20 cellular contexts compared by ENCODE assay signal in genomic region chr18:22253676-22254075, GRCh38.
A peak's percentile ranks its signal among the peaks of the same experiment; 100 is the strongest.
DNase-seq lines count a peak whose midpoint lies in the region; ATAC-seq and TF ChIP-seq lines count a peak whose summit lies in the region.
"Had no signal": no experiment of that assay in that cellular context is flagged by ENCODE, and none has a peak within 500 bp of the region (broad histone marks: within the 10 kb centered on the region; RNA-seq: fewer than 3 reads in every experiment).

No MANE protein-coding gene starts in this region.

- CTCF ChIA-PET in IMR-90 (lab: Yijun Ruan, JAX): no interaction called here

- no peaks in the 10 kb centered on the region for H4K20me1 ChIP-seq in IMR-90 (ENCODE audit: insufficient read depth, low read length)

- no peak overlapping the region for H3K27ac ChIP-seq in IMR-90 (ENCODE audit: insufficient read depth, low read length)
- H3K27ac ChIP-seq: body of pancreas, vagina had no signal

- TF ChIP-seq CTCF in IMR-90 (conservative IDR thresholded peaks at IDR 0.05; ENCODE audit: low read depth, low read length): no peak

- no peak overlapping the region for H3K14ac ChIP-seq in IMR-90 (replicated peaks; ENCODE audit: low read depth, low read length)

- in situ Hi-C loops in IMR-90 (cut with MboI; ENCODE audit: low sequenced_read_pairs): no loop called here

- H3K4me1 ChIP-seq in IMR-90 (ENCODE audit: control insufficient read depth, insufficient read depth, low read length): no peaks in the 10 kb centered on the region
- H3K4me1 ChIP-seq: body of pancreas, sigmoid colon, vagina had no signal

- H4K8ac ChIP-seq in IMR-90 (ENCODE audit: low read depth in 2 of 2, low read length in 2 of 2): no peak overlapping the region

- 7% methylated on average over 3 of the region's 9 CpGs; no CpG with 5 or more reads in 1 of the 2 experiments for WGBS in IMR-90 (ENCODE audit: extremely low coverage in 2 of 2, insufficient read length in 1 of 2), 2 experiments

- no peak overlapping the region for H3K9ac ChIP-seq in IMR-90 (ENCODE audit: low read depth, low read length)

- H3K9me3 ChIP-seq in IMR-90 (ENCODE audit: control insufficient read depth, insufficient read depth, low read length): no peaks in the 10 kb centered on the region
- H3K9me3 ChIP-seq: body of pancreas, sigmoid colon, stomach, vagina had no signal

- no peak for TF ChIP-seq POLR2A in IMR-90 (IDR thresholded peaks at IDR 0.05; ENCODE audit: low read depth, low read length)

- H4K91ac ChIP-seq in IMR-90 (ENCODE audit: insufficient read depth, low read depth, low read length): no peak overlapping the region

- BruUV-seq in IMR-90 (replicated peaks; lab: Mats Ljungman, UMichigan): no TSS peak

- no peak overlapping the region for H2BK20ac ChIP-seq in IMR-90 (ENCODE audit: low read depth, low read length)

- H2BK120ac ChIP-seq in IMR-90 (ENCODE audit: low read depth, low read length): no peak overlapping the region

- no peak for ATAC-seq in IMR-90 (ENCODE audit: low read depth)
- ATAC-seq in left lobe of liver: peak; percentile 71
- ATAC-seq in HG02973 (IDR thresholded peaks at IDR 0.05; ENCODE audit: unreplicated experiment): no peak
- ATAC-seq in SK-N-SH treated with all-trans-retinoic acid at 6 μM for 48 hours: no peak
- ATAC-seq: activated T-cell treated with anti-CD3 and anti-CD28 coated beads, Interleukin-2, amount 50 U/mL, for 72 hours; body of pancreas had no signal

- no peak overlapping the region for H2BK15ac ChIP-seq in IMR-90 (ENCODE audit: low read depth, low read length)

- H3K56ac ChIP-seq in IMR-90 (ENCODE audit: extremely low read depth, insufficient read depth, low read length): no peak overlapping the region

- H2AK9ac ChIP-seq in IMR-90 (replicated peaks; ENCODE audit: low read depth, low read length, poor library complexity): peak overlapping the region; percentile 57

- no peak overlapping the region for H3K23ac ChIP-seq in IMR-90 (ENCODE audit: low read depth, low read length)

- H3K27me3 ChIP-seq in IMR-90 (ENCODE audit: control insufficient read depth, insufficient read depth, low read length): peaks cover 22% of the 10 kb centered on the region
- H3K27me3 ChIP-seq: body of pancreas, sigmoid colon, stomach, vagina had no signal

- no peaks in the 10 kb centered on the region for H3K79me1 ChIP-seq in IMR-90 (ENCODE audit: low read depth in 1 of 2, low read length in 2 of 2)

- 0 out of 2 replicates have a peak, but pooled peaks cover 2% of the 10 kb centered on the region for H3K9me1 ChIP-seq in IMR-90 (ENCODE audit: insufficient read depth, low read length)

- H3K4me3 ChIP-seq in IMR-90 (ENCODE audit: insufficient read depth, low read depth, low read length): no peak overlapping the region
- H3K4me3 ChIP-seq: body of pancreas, sigmoid colon, stomach, vagina had no signal

- peak overlapping the region; percentile 23 for H2AFZ ChIP-seq in IMR-90 (replicated peaks; ENCODE audit: low read length, poor library complexity)

- no peak overlapping the region for H2BK5ac ChIP-seq in IMR-90 (ENCODE audit: low read depth, low read length, poor library complexity, severe bottlenecking)

- no peak overlapping the region for H2AK5ac ChIP-seq in IMR-90 (ENCODE audit: low read depth, low read length)

- no peaks in the 10 kb centered on the region for H3K36me3 ChIP-seq in IMR-90 (ENCODE audit: control insufficient read depth, insufficient read depth, low read length)
- H3K36me3 ChIP-seq: sigmoid colon, stomach, vagina had no signal

- H3K4ac ChIP-seq in IMR-90 (ENCODE audit: low read depth, low read length): no peak overlapping the region

- H3K18ac ChIP-seq in IMR-90 (ENCODE audit: low read depth, low read length): no peak overlapping the region

- DNase-seq in IMR-90 (no peak), dermis blood vessel endothelial cell (peak; percentile 66), left lobe of liver (ENCODE audit: low spot score) (no peak), pulmonary artery endothelial cell (ENCODE audit: low read depth, low spot score) (peak; percentile 8)
- DNase-seq in stimulated activated CD4-positive, alpha-beta T cell treated with anti-CD3 and anti-CD28 coated beads, Interleukin-2, amount 100 ng/mL, for 48 hours: no peak
- DNase-seq: activated T-cell treated with anti-CD3 and anti-CD28 coated beads, Interleukin-2, amount 50 U/mL, for 72 hours; AML-193; body of pancreas; COR-L47; HFFc6; midbrain; NCI-H1417; NCI-H526 treated with DMSO at 0.1 percent for 48 hours; SHP77 treated with DMSO at 0.1 percent for 48 hours; sigmoid colon; stimulated activated CD4-positive, alpha-beta T cell treated with anti-CD3 and anti-CD28 coated beads, Interleukin-1b, Interleukin-23, amount 100 ng/mL, for 48 hours had no signal

- POLR2A ChIA-PET in IMR-90 (lab: Charles Lee; ENCODE audit: unreplicated experiment): no interaction called here

- no peak for TF ChIP-seq RAD21 in IMR-90 (IDR thresholded peaks at IDR 0.05; ENCODE audit: low read length)

- H4K5ac ChIP-seq in IMR-90 (ENCODE audit: low read depth, low read length): no peak overlapping the region

- intact Hi-C loops in IMR-90 (cut with micrococcal nuclease): no loop called here

- dilution Hi-C loops in IMR-90 (cut with HindIII; ENCODE audit: low sequenced_read_pairs, unreplicated experiment): no loop called here

- no peak overlapping the region for H3K4me2 ChIP-seq in IMR-90 (ENCODE audit: low read depth, low read length)

TF ChIP-seq in IMR-90, 13 proteins besides CTCF, POLR2A, EP300 and RAD21 (continues in another document):
- TF ChIP-seq RFX5 (IDR thresholded peaks at IDR 0.05; ENCODE audit: low read depth, low read length) (no peak), MXI1 (IDR thresholded peaks at IDR 0.05; ENCODE audit: borderline replicate concordance, low read depth, low read length) (no peak), FOS (IDR thresholded peaks at IDR 0.05; ENCODE audit: low read depth, low read length) (no peak), SMC3 (IDR thresholded peaks at IDR 0.05; ENCODE audit: low read depth, low read length) (no peak), NFE2L2 (IDR thresholded peaks at IDR 0.05; ENCODE audit: low read depth, low read length) (no peak), CEBPB (IDR thresholded peaks at IDR 0.05; ENCODE audit: low read depth, low read length) (no peak), CHD1 (IDR thresholded peaks at IDR 0.05; ENCODE audit: low read depth, low read length) (no peak), BHLHE40 (IDR thresholded peaks at IDR 0.05; ENCODE audit: low read depth, low read length) (no peak), MAZ (IDR thresholded peaks at IDR 0.05; ENCODE audit: borderline replicate concordance, low read depth, low read length) (no peak), MAFK (IDR thresholded peaks at IDR 0.05; ENCODE audit: low read depth, low read length) (no peak), RCOR1 (IDR thresholded peaks at IDR 0.05; ENCODE audit: insufficient replicate concordance, low read length) (no peak), ELK1 (IDR thresholded peaks at IDR 0.05; ENCODE audit: borderline replicate concordance, low read depth, low read length) (no peak)

TF ChIP-seq in SK-N-SH treated with all-trans-retinoic acid at 6 μM for 48 hours, 23 proteins besides CTCF, POLR2A, EP300 and RAD21 (continues in another document):
- TF ChIP-seq PPARA (CRISPR knock-in tag; IDR thresholded peaks at IDR 0.05; ENCODE audit: borderline replicate concordance) (no peak), TOX (CRISPR knock-in tag; IDR thresholded peaks at IDR 0.05; ENCODE audit: borderline replicate concordance) (no peak), ISL1 (CRISPR knock-in tag; IDR thresholded peaks at IDR 0.05) (no peak), ZFP3 (CRISPR knock-in tag; IDR thresholded peaks at IDR 0.05) (no peak), SNAI2 (CRISPR knock-in tag; IDR thresholded peaks at IDR 0.05) (no peak), CSDC2 (CRISPR knock-in tag; IDR thresholded peaks at IDR 0.05) (no peak), GLIS3 (CRISPR knock-in tag; IDR thresholded peaks at IDR 0.05) (no peak), ZNF70 (CRISPR knock-in tag; IDR thresholded peaks at IDR 0.05) (no peak), CSRNP3 (CRISPR knock-in tag; IDR thresholded peaks at IDR 0.05) (no peak), TCF4 (CRISPR knock-in tag; IDR thresholded peaks at IDR 0.05; ENCODE audit: borderline replicate concordance) (no peak), OSR1 (CRISPR knock-in tag; IDR thresholded peaks at IDR 0.05) (no peak), ZNF8 (CRISPR knock-in tag; IDR thresholded peaks at IDR 0.05) (no peak), TSHZ2 (CRISPR knock-in tag; IDR thresholded peaks at IDR 0.05) (no peak)

Comparison
In these comparisons a context has a peak if more than half of its experiments do, and no peak if none do; other contexts are left out.
1. DNase-seq: peak in dermis blood vessel endothelial cell (single experiment) and pulmonary artery endothelial cell (single experiment); none in IMR-90 (single experiment), left lobe of liver (single experiment) and stimulated activated CD4-positive, alpha-beta T cell treated with anti-CD3 and anti-CD28 coated beads, Interleukin-2, amount 100 ng/mL, for 48 hours (0 of 2).